Comparison of ENCODE assay signal across 9 cellular contexts in the genomic region with DNA sequence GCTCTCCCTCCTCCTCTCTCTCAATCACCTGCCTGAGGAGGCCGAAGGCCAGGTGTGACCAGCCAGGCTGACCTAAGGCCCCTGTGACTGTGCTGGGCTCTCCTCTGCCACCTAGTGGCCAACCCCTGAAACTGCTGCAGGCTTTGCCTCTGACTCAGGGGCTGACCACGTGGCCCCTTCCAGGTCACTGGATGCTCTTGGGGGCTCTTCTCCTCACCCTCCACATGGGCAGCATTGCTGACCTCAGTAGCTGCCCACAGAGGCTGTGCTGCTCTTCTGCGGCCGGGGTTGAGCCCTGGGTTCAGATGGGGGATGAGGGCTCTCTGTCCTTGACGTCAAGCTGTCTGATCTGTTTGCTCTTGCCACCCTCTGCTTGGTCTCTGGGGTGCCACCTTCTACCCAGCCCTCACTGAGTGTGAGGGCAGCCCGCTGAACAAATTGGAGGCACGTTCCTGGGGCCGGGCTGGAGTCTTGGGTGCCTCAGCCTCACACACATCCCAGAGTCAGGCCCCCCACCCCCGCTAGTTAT.
DNase-seq lines count a peak whose midpoint lies in the region; ATAC-seq and TF ChIP-seq lines count a peak whose summit lies in the region.
"Had no signal": no experiment of that assay in that cellular context is flagged by ENCODE, and none has a peak within 500 bp of the region (broad histone marks: within the 10 kb centered on the region; RNA-seq: fewer than 3 reads in every experiment).

No MANE protein-coding gene starts in this region.

- DNase-seq in H9 = peak; percentile 89
- DNase-seq in NCI-H460 (ENCODE audit: extremely low read depth, low read depth) = peak; percentile 63
- DNase-seq in activated T-cell treated with anti-CD3 and anti-CD28 coated beads for 48 hours (ENCODE audit: low read depth) = peak; percentile 39
- DNase-seq in fibroblast of villous mesenchyme (ENCODE audit: low read depth) = peak; percentile 62
- no peak for DNase-seq in omental fat pad (ENCODE audit: low spot score)
- DNase-seq in mesenteric fat pad (ENCODE audit: low spot score) = no peak

- H3K18ac ChIP-seq in H9 (ENCODE audit: insufficient read length, low read depth, low read length) = no peak overlapping the region

- peaks cover 12 to 15% of the 10 kb centered on the region in 2 experiments for H3K4me1 Mint-ChIP-seq in H9

- no peak overlapping the region for H2BK15ac ChIP-seq in H9 (ENCODE audit: low read depth, low read length)

- peak; percentile 72 for ATAC-seq in omental fat pad (ENCODE audit: low FRiP score)
- no peak for ATAC-seq in GM18909 (IDR thresholded peaks at IDR 0.05; ENCODE audit: poor library complexity, unreplicated experiment)

- H4K8ac ChIP-seq in H9 (replicated peaks; ENCODE audit: insufficient read length, low read depth, low read length) = no peak overlapping the region

- H2BK120ac ChIP-seq in H9 (ENCODE audit: low read depth, low read length, poor library complexity, severe bottlenecking) = no peak overlapping the region

- H3K4me2 ChIP-seq in DOHH2 (ENCODE audit: low read length) = no peak overlapping the region
- H3K4me2 ChIP-seq in H9 (ENCODE audit: insufficient read depth, insufficient read length, low read length) = no peak overlapping the region

- H3K79me2 ChIP-seq in DOHH2 (ENCODE audit: control insufficient read depth, low read length) (no peaks in the 10 kb centered on the region), H9 (ENCODE audit: insufficient read depth, low read length) (no peaks in the 10 kb centered on the region)

- no peaks in the 10 kb centered on the region for H3K9me2 ChIP-seq in DOHH2 (replicated peaks; ENCODE audit: control insufficient read depth, low read length)

- H4K5ac ChIP-seq in H9 (ENCODE audit: insufficient read length, low read depth, low read length) = no peak overlapping the region

- H3K27me3 Mint-ChIP-seq in H9 (ENCODE audit: low read depth) = peaks cover 34% of the 10 kb centered on the region

- no peak overlapping the region for H2BK12ac ChIP-seq in H9 (ENCODE audit: insufficient read length, low read depth, low read length)

- H3K27me3 ChIP-seq in DOHH2 (ENCODE audit: control insufficient read depth, low read length) = no peaks in the 10 kb centered on the region
- no peaks in the 10 kb centered on the region for H3K27me3 ChIP-seq in H9 (ENCODE audit: insufficient read depth, low read length)

- H3K79me1 ChIP-seq in H9 (ENCODE audit: insufficient read depth, low read depth, low read length, poor library complexity, severe bottlenecking) = no peaks in the 10 kb centered on the region

- H3K27ac Mint-ChIP-seq in H9 = no peak overlapping the region
- H3K27ac Mint-ChIP-seq: stimulated activated naive CD8-positive, alpha-beta T cell treated with anti-CD3 and anti-CD28 coated beads, Interleukin-15, Interleukin-2, amounts not matched to agents 100 ng/mL and 50 ng/mL, for 24 hours had no signal

- H3F3A ChIP-seq in DOHH2 (ENCODE audit: control insufficient read depth, insufficient read depth) = no peaks in the 10 kb centered on the region

- H3K9me3 Mint-ChIP-seq in H9 = peaks cover 5 to 7% of the 10 kb centered on the region in 2 experiments; a peak in 4 of 5 replicates
- H3K9me3 Mint-ChIP-seq: stimulated activated naive CD8-positive, alpha-beta T cell treated with anti-CD3 and anti-CD28 coated beads, Interleukin-15, Interleukin-2, amounts not matched to agents 100 ng/mL and 50 ng/mL, for 24 hours had no signal

- no CpG with 5 or more reads among the region's 9 CpGs for whole genome bisulfite sequencing in H9 (ENCODE audit: extremely low coverage, insufficient read length, low lambda C conversion rate)

- H3K4me1 ChIP-seq in DOHH2 (ENCODE audit: control insufficient read depth, low read length) (no peaks in the 10 kb centered on the region), H9 (ENCODE audit: insufficient read depth, low read length) (no peaks in the 10 kb centered on the region)

- no peak overlapping the region for H3T11ph ChIP-seq in H9 (ENCODE audit: low read length)

- H2AFZ ChIP-seq in H9 (ENCODE audit: low read length) = no peak overlapping the region

- H3K23ac ChIP-seq in H9 (ENCODE audit: insufficient read length, low read depth, low read length) = no peak overlapping the region

- no peaks in the 10 kb centered on the region for H3K36me3 ChIP-seq in DOHH2 (ENCODE audit: control insufficient read depth, low read length)

- H4K20me1 ChIP-seq in DOHH2 (ENCODE audit: control insufficient read depth, insufficient read depth, low read depth, low read length) (no peaks in the 10 kb centered on the region), H9 (ENCODE audit: control insufficient read depth, insufficient read depth, insufficient read length) (no peaks in the 10 kb centered on the region)

- H3K27ac ChIP-seq in DOHH2 (ENCODE audit: low read depth, low read length) (no peak overlapping the region), H9 (ENCODE audit: insufficient read length, low read depth, low read length) (no peak overlapping the region)

- H2AK5ac ChIP-seq in H9 (ENCODE audit: insufficient read length, low read length) = no peak overlapping the region

- H3K4me3 ChIP-seq in DOHH2 (ENCODE audit: low read length) (no peak overlapping the region), fibroblast of villous mesenchyme (ENCODE audit: low read depth, low read length) (no peak overlapping the region)

- H3K23me2 ChIP-seq in H9 (ENCODE audit: insufficient read length, low read depth, low read length, poor library complexity, severe bottlenecking) = no peaks in the 10 kb centered on the region

- no peak overlapping the region for H3K56ac ChIP-seq in H9 (ENCODE audit: insufficient read length, low read depth, low read length)

- no peak overlapping the region for H3K9ac ChIP-seq in H9 (ENCODE audit: extremely low read depth, insufficient read length, low read length)

- H3K36me3 Mint-ChIP-seq in H9 (ENCODE audit: insufficient read depth in 1 of 3, low read depth in 3 of 3) = peaks cover 0 to 5% (median 3%) of the 10 kb centered on the region in 3 experiments; a peak in 3 of 7 replicates

- no peak overlapping the region for H2BK5ac ChIP-seq in H9 (ENCODE audit: insufficient read length, low read length)

- peak; percentile 98 for TF ChIP-seq CTCF in DOHH2 (IDR thresholded peaks at IDR 0.05; ENCODE audit: low read depth, low read length, poor library complexity, severe bottlenecking)
- peak; percentile 99 for TF ChIP-seq CTCF in H9 (conservative IDR thresholded peaks at IDR 0.05)
- TF ChIP-seq CTCF in fibroblast of villous mesenchyme (IDR thresholded peaks at IDR 0.05; ENCODE audit: insufficient read depth, low read depth, low read length) = peak; percentile 100
- peak in 2 of 3 donors; percentile 28 to 83 for TF ChIP-seq CTCF in omental fat pad (IDR thresholded peaks at IDR 0.05)

- no peak overlapping the region for H2BK20ac ChIP-seq in H9 (ENCODE audit: low read depth, low read length, poor library complexity, severe bottlenecking)

- H3K4ac ChIP-seq in H9 (ENCODE audit: low read depth, low read length) = no peak overlapping the region

- H3K9me3 ChIP-seq in DOHH2 (ENCODE audit: control insufficient read depth, insufficient read depth, low read length) = no peaks in the 10 kb centered on the region; the same call in 1 of the 2 replicates
- H3K9me3 ChIP-seq in H9 (ENCODE audit: control insufficient read depth, low read depth, low read length) = no peaks in the 10 kb centered on the region

- H4K91ac ChIP-seq in H9 (ENCODE audit: insufficient read length, low read depth, low read length) = no peak overlapping the region

- no peak overlapping the region for H3K4me3 Mint-ChIP-seq in H9
- H3K4me3 Mint-ChIP-seq: stimulated activated naive CD8-positive, alpha-beta T cell treated with anti-CD3 and anti-CD28 coated beads, Interleukin-15, Interleukin-2, amounts not matched to agents 100 ng/mL and 50 ng/mL, for 24 hours had no signal

- no peak overlapping the region for H3K14ac ChIP-seq in H9 (ENCODE audit: insufficient read depth, low read length)

Comparison
In these comparisons a context has a peak if more than half of its experiments do, and no peak if none do; other contexts are left out.
1. DNase-seq: peak in H9 (single experiment), NCI-H460 (single experiment), activated T-cell treated with anti-CD3 and anti-CD28 coated beads for 48 hours (single experiment) and fibroblast of villous mesenchyme (single experiment); none in omental fat pad (single experiment) and mesenteric fat pad (single experiment).
2. Peak in every context shown above with its lines, with median percentiles within 50 percentile points of each other: CTCF ChIP-seq.